In the genomic region with DNA sequence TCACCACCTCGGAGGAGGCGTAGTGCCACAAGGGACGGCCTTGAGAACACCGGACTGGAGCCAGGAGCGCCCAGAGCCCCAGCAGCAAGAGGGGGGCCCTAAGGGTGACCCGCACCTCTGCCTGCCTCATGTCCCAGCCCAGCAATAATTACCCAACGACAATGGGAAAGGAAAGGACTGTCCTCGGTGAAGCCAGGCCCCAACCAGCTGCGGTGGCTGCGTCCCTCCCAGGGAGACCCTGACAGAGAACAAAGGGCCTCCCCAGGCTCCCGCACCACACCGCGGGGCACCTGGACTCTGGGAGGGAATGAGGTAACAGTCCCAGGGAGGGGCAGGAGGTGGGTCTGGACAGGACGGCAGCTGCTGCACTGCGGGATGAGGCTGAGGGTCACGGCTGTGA, we compare ENCODE assay signal across 6 cellular contexts.
A peak's percentile ranks its signal among the peaks of the same experiment; 100 is the strongest.
DNase-seq lines count a peak whose midpoint lies in the region; ATAC-seq, FAIRE-seq and TF ChIP-seq lines count a peak whose summit lies in the region.
"Not testable (repeated sequence)": the region's sequence is repeated elsewhere in the genome, so short reads cannot be mapped to it uniquely, and the experiment has no call there.

No MANE protein-coding gene starts in this region.

- H3K36me3 Mint-ChIP-seq in chondrocyte (ENCODE audit: low read depth); osteocyte (ENCODE audit: unreplicated experiment): not testable (repeated sequence)

- H3K4me3 Mint-ChIP-seq in chondrocyte (ENCODE audit: unreplicated experiment); osteocyte (ENCODE audit: unreplicated experiment): not testable (repeated sequence)

- H3K9ac ChIP-seq in kidney (ENCODE audit: low read length in 2 of 2): not testable (repeated sequence)

- DNase-seq in RWPE2 (ENCODE audit: low spot score): peak; percentile 56
- peak; percentile 88 for DNase-seq in chondrocyte (ENCODE audit: low spot score)
- DNase-seq in Right ventricle myocardium superior: peak; percentile 20
- DNase-seq in kidney: peak; percentile 48
- peak; percentile 89 for DNase-seq in osteocyte (ENCODE audit: extremely low spot score, unreplicated experiment)
- peak; percentile 79 for DNase-seq in spleen

- H3K27me3 ChIP-seq in RWPE2 (ENCODE audit: insufficient read depth, poor library complexity, severe bottlenecking); spleen (replicated peaks in 1 of 7): not testable (repeated sequence)

- not testable (repeated sequence) for H3K4me3 ChIP-seq in RWPE2 (ENCODE audit: severe bottlenecking); kidney (ENCODE audit: low read length in 2 of 2); spleen

- not testable (repeated sequence) for H3K4me1 Mint-ChIP-seq in chondrocyte (ENCODE audit: low read depth); osteocyte (ENCODE audit: unreplicated experiment)

- not testable (repeated sequence) for H3K27me3 Mint-ChIP-seq in chondrocyte (ENCODE audit: low read depth); osteocyte (ENCODE audit: unreplicated experiment)

- H3K9me3 Mint-ChIP-seq in chondrocyte (ENCODE audit: low read depth); osteocyte (ENCODE audit: unreplicated experiment): not testable (repeated sequence)

- not testable (repeated sequence) for H3K27ac ChIP-seq in RWPE2 (ENCODE audit: poor library complexity, severe bottlenecking); kidney (ENCODE audit: low read depth in 2 of 2, low read length in 2 of 2); spleen

- H3K9me3 ChIP-seq in RWPE2 (ENCODE audit: severe bottlenecking); kidney (ENCODE audit: control insufficient read depth in 1 of 2, low read length in 2 of 2); spleen: not testable (repeated sequence)

- H3K27ac Mint-ChIP-seq in chondrocyte (ENCODE audit: unreplicated experiment); osteocyte (ENCODE audit: unreplicated experiment): not testable (repeated sequence)

- TF ChIP-seq POLR2A in spleen (IDR thresholded peaks at IDR 0.05): not testable (repeated sequence)

- intact Hi-C loops in Right ventricle myocardium superior (cut with DNase I); kidney (cut with DNase I); spleen (cut with DNase I; ENCODE audit: low total_unique reads): not testable (repeated sequence)

- FAIRE-seq in kidney (lab: Jason Lieb, UNC): not testable (repeated sequence)

- not testable (repeated sequence) for H3K36me3 ChIP-seq in RWPE2 (ENCODE audit: low read depth); kidney (ENCODE audit: control insufficient read depth in 1 of 2, insufficient read depth in 2 of 2, low read length in 2 of 2); spleen

- H3K4me1 ChIP-seq in RWPE2 (ENCODE audit: insufficient read depth, poor library complexity, severe bottlenecking); kidney (ENCODE audit: control insufficient read depth in 1 of 2, insufficient read depth in 1 of 2, low read depth in 1 of 2, low read length in 2 of 2); spleen: not testable (repeated sequence)

- TF ChIP-seq CTCF in RWPE2 (IDR thresholded peaks at IDR 0.05; ENCODE audit: poor library complexity, severe bottlenecking); chondrocyte (IDR thresholded peaks at IDR 0.05); kidney (IDR thresholded peaks at IDR 0.05; ENCODE audit: borderline replicate concordance, extremely low read depth, insufficient read depth); osteocyte (IDR thresholded peaks at IDR 0.05); spleen (IDR thresholded peaks at IDR 0.05 in 8 of 11, conservative IDR thresholded peaks at IDR 0.05 in 3 of 11): not testable (repeated sequence)

- ATAC-seq in RWPE2 (ENCODE audit: low read depth); Right ventricle myocardium superior (ENCODE audit: poor library complexity): not testable (repeated sequence)

- 81 to 93% (median 85%) methylated on average over 6 to 16 of the region's 16 CpGs for WGBS in spleen, 5 donors

Comparison
In these comparisons a context has a peak if more than half of its experiments do, and no peak if none do; other contexts are left out.
1. DNase-seq: peak in every context shown above with its lines; median percentile 89 in osteocyte; 88 in chondrocyte; 79 in spleen; 56 in RWPE2; 48 in kidney; 20 in Right ventricle myocardium superior.